Comparison of ENCODE assay signal across 23 cellular contexts in the genomic region with DNA sequence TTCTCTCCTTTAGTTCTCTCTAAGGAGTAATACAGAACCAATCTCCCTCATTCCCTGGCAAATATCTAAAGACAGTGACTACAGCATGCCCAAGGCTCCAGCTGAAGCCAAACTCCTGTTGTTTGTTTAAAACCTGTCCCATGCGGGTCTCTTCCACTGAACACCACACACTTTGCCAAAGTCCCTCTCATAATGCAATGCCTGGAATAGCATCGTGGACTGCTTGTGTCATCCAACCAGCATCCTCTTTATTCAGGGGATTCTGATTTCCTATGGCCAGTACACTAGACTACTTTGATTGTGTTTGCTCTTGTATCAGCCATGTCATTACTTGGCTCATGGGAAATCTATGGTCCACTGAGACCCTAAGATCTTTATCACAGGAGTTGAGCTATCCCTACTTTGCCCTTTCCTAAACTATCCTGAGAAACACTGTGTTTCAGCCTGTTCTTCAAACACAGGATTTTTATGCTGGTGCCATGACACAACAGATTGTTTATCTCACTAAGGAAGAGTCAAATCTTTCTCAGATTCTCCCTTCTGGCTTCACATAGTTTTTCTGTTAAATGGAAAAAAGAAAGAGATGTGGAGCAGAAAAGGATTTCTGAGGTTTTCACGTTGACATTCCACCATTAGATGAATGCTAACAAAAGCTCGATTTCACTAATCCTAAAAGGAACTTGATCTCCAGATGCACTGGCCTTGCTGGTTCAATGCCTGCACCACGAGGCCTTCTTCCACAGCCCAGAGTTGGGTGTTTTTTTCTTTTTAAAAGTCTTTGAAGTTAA. TPM values are rescaled to one million over a fixed set of nuclear protein-coding genes. Genes with fewer than 3 reads are reported as not detected.
"Had no signal": no experiment of that assay in that cellular context is flagged by ENCODE, and none has a peak within 500 bp of the region (broad histone marks: within the 10 kb centered on the region; RNA-seq: fewer than 3 reads in every experiment).

No MANE protein-coding gene starts in this region.

- ATAC-seq: activated CD4-positive, alpha-beta T cell treated with anti-CD3 and anti-CD28 coated beads for 36 hours; left ventricle myocardium superior; natural killer cell treated with Interleukin-12 subunit alpha and Interleukin-12 subunit beta and Interleukin-15 and Interleukin-18, amount 100 ng/mL, for 72 hours; WTC11 had no signal

- H3K36me3 ChIP-seq: prostate gland, spleen had no signal

- H3K4me1 Mint-ChIP-seq: activated CD4-positive, alpha-beta T cell treated with anti-CD3 and anti-CD28 coated beads for 36 hours; activated naive CD8-positive, alpha-beta T cell treated with anti-CD3 and anti-CD28 coated beads for 36 hours; endodermal cell; WTC11 had no signal

- H3K36me3 Mint-ChIP-seq: activated naive CD8-positive, alpha-beta T cell treated with anti-CD3 and anti-CD28 coated beads for 36 hours; natural killer cell treated with Interleukin-12 subunit alpha and Interleukin-12 subunit beta and Interleukin-15 and Interleukin-18, amount 100 ng/mL, for 72 hours; WTC11 had no signal

- H3K9me3 ChIP-seq: prostate gland, spleen had no signal

- H3K4me3 ChIP-seq: coronary artery, prostate gland, spleen had no signal

- H3K27ac ChIP-seq: coronary artery, prostate gland, spleen had no signal

- DNase-seq: activated CD4-positive, alpha-beta T cell treated with anti-CD3 and anti-CD28 coated beads for 36 hours; activated CD4-positive, alpha-beta T cell treated with anti-CD3 and anti-CD28 coated beads, Interleukin-2, amount 50 U/mL, for 48 hours; activated naive CD4-positive, alpha-beta T cell treated with Interleukin-2 at 50 U/mL for 16 hours; activated naive CD8-positive, alpha-beta T cell treated with anti-CD3 and anti-CD28 coated beads for 36 hours; activated T-cell treated with anti-CD3 and anti-CD28 coated beads, Interleukin-2, amount 50 U/mL, for 48 hours; amniotic stem cell; endodermal cell; foreskin melanocyte; glutamatergic neuron; hippocampal formation; left ventricle myocardium superior; mammary epithelial cell; spleen; stimulated activated CD4-positive, alpha-beta T cell treated with anti-CD3 and anti-CD28 coated beads, Interleukin-4, amount 100 ng/mL, for 1 hour; stimulated activated naive CD4-positive, alpha-beta T cell treated with Interleukin-2 at 50 U/mL for 16 hours; T-helper 9 cell had no signal

- H3K27ac Mint-ChIP-seq: activated CD4-positive, alpha-beta T cell treated with anti-CD3 and anti-CD28 coated beads for 36 hours; activated naive CD8-positive, alpha-beta T cell treated with anti-CD3 and anti-CD28 coated beads for 36 hours; endodermal cell; natural killer cell treated with Interleukin-12 subunit alpha and Interleukin-12 subunit beta and Interleukin-15 and Interleukin-18, amount 100 ng/mL, for 72 hours; WTC11 had no signal

- H3K27me3 Mint-ChIP-seq: activated CD4-positive, alpha-beta T cell treated with anti-CD3 and anti-CD28 coated beads for 36 hours; activated naive CD8-positive, alpha-beta T cell treated with anti-CD3 and anti-CD28 coated beads for 36 hours; natural killer cell treated with Interleukin-12 subunit alpha and Interleukin-12 subunit beta and Interleukin-15 and Interleukin-18, amount 100 ng/mL, for 72 hours had no signal

- H3K27me3 ChIP-seq: spleen had no signal

- H3K4me1 ChIP-seq: prostate gland, spleen had no signal

- H3K4me3 Mint-ChIP-seq: activated CD4-positive, alpha-beta T cell treated with anti-CD3 and anti-CD28 coated beads for 36 hours; activated naive CD8-positive, alpha-beta T cell treated with anti-CD3 and anti-CD28 coated beads for 36 hours; endodermal cell; natural killer cell treated with Interleukin-12 subunit alpha and Interleukin-12 subunit beta and Interleukin-15 and Interleukin-18, amount 100 ng/mL, for 72 hours; WTC11 had no signal

- H3K9me3 Mint-ChIP-seq: activated naive CD8-positive, alpha-beta T cell treated with anti-CD3 and anti-CD28 coated beads for 36 hours; endodermal cell; natural killer cell treated with Interleukin-12 subunit alpha and Interleukin-12 subunit beta and Interleukin-15 and Interleukin-18, amount 100 ng/mL, for 72 hours; WTC11 had no signal

- FAIRE-seq: bronchial epithelial cell, islet of Langerhans had no signal

RNA-seq across cellular contexts. Expression of a gene that starts 15.9 kb away (rescaled TPM):
- total RNA-seq: activated CD4-positive, alpha-beta T cell treated with anti-CD3 and anti-CD28 coated beads for 36 hours; activated naive CD8-positive, alpha-beta T cell treated with anti-CD3 and anti-CD28 coated beads for 36 hours; natural killer cell treated with Interleukin-12 subunit alpha and Interleukin-12 subunit beta and Interleukin-15 and Interleukin-18, amount 100 ng/mL, for 72 hours; T-helper 1 cell treated with Interleukin-12 subunit alpha and Interleukin-12 subunit beta and Interleukin-4 antibody, amounts not matched to agents 30 ng/mL and 1 ng/mL, for 36 hours had no signal
